In the genomic region with DNA sequence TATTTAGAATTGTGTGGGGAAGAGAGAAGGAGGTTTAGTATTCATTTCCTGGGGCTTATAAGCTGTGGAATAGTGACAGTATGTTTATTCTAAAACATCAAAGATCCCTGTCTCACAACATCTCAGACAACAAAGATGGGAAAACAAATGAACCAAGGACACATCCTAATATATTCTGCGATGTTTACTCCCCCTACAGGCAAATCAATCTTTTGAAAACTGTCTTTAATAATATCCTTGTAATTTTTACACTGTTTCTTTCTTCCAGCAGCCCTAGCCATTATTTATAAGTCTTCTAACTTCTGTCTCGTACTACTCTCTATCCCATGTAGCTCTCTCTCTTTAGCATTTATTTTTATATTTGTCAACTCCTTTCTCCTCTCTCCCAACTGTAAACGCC, we compare ENCODE assay signal across 15 cellular contexts. TPM values are rescaled to one million over a fixed set of nuclear protein-coding genes. Genes with fewer than 3 reads are reported as not detected.
DNase-seq lines count a peak whose midpoint lies in the region; ATAC-seq, FAIRE-seq and TF ChIP-seq lines count a peak whose summit lies in the region.
"Had no signal": no experiment of that assay in that cellular context is flagged by ENCODE, and none has a peak within 500 bp of the region (broad histone marks: within the 10 kb centered on the region; RNA-seq: fewer than 3 reads in every experiment).

No MANE protein-coding gene starts in this region.

- H3K27ac ChIP-seq in A549 (no peak overlapping the region), Peyer's patch (no peak overlapping the region)
- H3K27ac ChIP-seq: ovary had no signal

- CTCF ChIA-PET in A549 (lab: Yijun Ruan, JAX), result interaction anchor here (1.3 to 2.6 kb wide), 4 partner anchors 9 to 426 kb away, joined by 6 to 18 read pairs (median 8); no protein-coding TSS in a partner anchor

- H3K9me3 ChIP-seq in A549 (no peaks in the 10 kb centered on the region), Peyer's patch (no peaks in the 10 kb centered on the region)
- H3K9me3 ChIP-seq: ovary had no signal

- DNase-seq in A549 (ENCODE audit: low read depth in 1 of 2, low spot score in 1 of 2), result no peak
- DNase-seq in GM06990 (ENCODE audit: extremely low read depth, insufficient read length), result no peak
- DNase-seq in Peyer's patch, result no peak
- DNase-seq in fibroblast of pulmonary artery (ENCODE audit: low read depth), result no peak
- no peak for DNase-seq in NCI-H446 (lab: John Stamatoyannopoulos, UW)
- no peak for DNase-seq in lower leg skin (ENCODE audit: low spot score in 2 of 2)
- DNase-seq in putamen (ENCODE audit: low spot score), result no peak
- DNase-seq: activated naive CD8-positive, alpha-beta T cell treated with anti-CD3 and anti-CD28 coated beads for 36 hours; MV-4-11; ovary; SIG-M5 had no signal

- H3K36me3 ChIP-seq in GM06990 (ENCODE audit: control insufficient read depth, insufficient read depth, low read length) (no peaks in the 10 kb centered on the region), Peyer's patch (no peaks in the 10 kb centered on the region)
- H3K36me3 ChIP-seq: ovary had no signal

- FAIRE-seq in A549 (lab: Jason Lieb, UNC), result no peak

- intact Hi-C loops in lower leg skin (cut with DNase I; ENCODE audit: low total_unique reads), result no loop called here

- H3K4me2 ChIP-seq in A549, result no peak overlapping the region

- TF ChIP-seq EP300 in A549 (IDR thresholded peaks at IDR 0.05), result no peak

- H3K4me1 ChIP-seq in A549 (no peaks in the 10 kb centered on the region), Peyer's patch (peaks cover 0 to 11% (median 1%) of the 10 kb centered on the region in 4 donors)

- TF ChIP-seq RAD21 in A549 (conservative IDR thresholded peaks at IDR 0.05 in 1 of 2, IDR thresholded peaks at IDR 0.05 in 1 of 2), result 0 out of 5 replicates have a peak, but pooled peaks of 1 of the 2 experiments have one; percentile 21

- H3K4me3 ChIP-seq in A549 (no peak overlapping the region), GM06990 (replicated peaks; ENCODE audit: low read depth, low read length) (no peak overlapping the region), Peyer's patch (no peak overlapping the region), fibroblast of pulmonary artery (replicated peaks; ENCODE audit: low read depth, low read length) (no peak overlapping the region), lower leg skin (ENCODE audit: low read depth, poor library complexity, severe bottlenecking) (no peak overlapping the region)
- H3K4me3 ChIP-seq: ovary had no signal

- ATAC-seq in A549, result 0 out of 6 replicates have a peak, but pooled peaks of 1 of the 2 experiments have one; percentile 29
- ATAC-seq in HG02763 (IDR thresholded peaks at IDR 0.05; ENCODE audit: unreplicated experiment), result no peak
- ATAC-seq: stimulated activated memory B cell treated with anti-CD40 and anti-IgM and Interleukin-4, amounts not matched to agents 10 μg/mL and 1 μg/mL and 100 μg/mL, for 72 hours had no signal

- 1% methylated on average over 3 of the region's 3 CpGs for WGBS in A549 (ENCODE audit: missing lambda C conversion rate)
- WGBS in lower leg skin, 2 donors, result 59 to 71% methylated on average over 3 of the region's 3 CpGs

- TF ChIP-seq CTCF in A549 (IDR thresholded peaks at IDR 0.05) (peak; percentile 18; the same call in 1 of the 3 replicates), GM06990 (IDR thresholded peaks at IDR 0.05; ENCODE audit: insufficient read depth, low read length, poor library complexity, severe bottlenecking) (peak; percentile 21), Peyer's patch (IDR thresholded peaks at IDR 0.05) (peak in 4 of 6 experiments; percentile 16 to 43 (median 34)), fibroblast of pulmonary artery (IDR thresholded peaks at IDR 0.05; ENCODE audit: low read length, missing control alignments) (peak; percentile 9), lower leg skin (IDR thresholded peaks at IDR 0.05) (no peak)

- H3K27me3 ChIP-seq in GM06990 (replicated peaks; ENCODE audit: control insufficient read depth, insufficient read depth, low read length), result no peaks in the 10 kb centered on the region; the same call in 1 of the 2 replicates
- H3K27me3 ChIP-seq in Peyer's patch, result no peaks in the 10 kb centered on the region
- H3K27me3 ChIP-seq: ovary had no signal

- POLR2A ChIA-PET in A549 (lab: Yijun Ruan, JAX), result no interaction called here

- no peak for TF ChIP-seq POLR2A in A549 (IDR thresholded peaks at IDR 0.05; ENCODE audit: low read length)
- TF ChIP-seq POLR2A in Peyer's patch (IDR thresholded peaks at IDR 0.05), result no peak
- TF ChIP-seq POLR2A in lower leg skin (IDR thresholded peaks at IDR 0.05), result no peak

TF ChIP-seq in A549, 52 proteins besides CTCF, POLR2A, EP300 and RAD21:
- TF ChIP-seq, protein P1, sequence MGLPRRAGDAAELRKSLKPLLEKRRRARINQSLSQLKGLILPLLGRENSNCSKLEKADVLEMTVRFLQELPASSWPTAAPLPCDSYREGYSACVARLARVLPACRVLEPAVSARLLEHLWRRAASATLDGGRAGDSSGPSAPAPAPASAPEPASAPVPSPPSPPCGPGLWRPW (IDR thresholded peaks at IDR 0.05), result no peak
- no peak for TF ChIP-seq HOXB13 (CRISPR knock-in tag; IDR thresholded peaks at IDR 0.05; ENCODE audit: low read depth)
- no peak for TF ChIP-seq HOXB5 (CRISPR knock-in tag; IDR thresholded peaks at IDR 0.05)
- no peak for TF ChIP-seq RCOR1 (IDR thresholded peaks at IDR 0.05; ENCODE audit: low read depth, low read length)
- TF ChIP-seq, protein P2, sequence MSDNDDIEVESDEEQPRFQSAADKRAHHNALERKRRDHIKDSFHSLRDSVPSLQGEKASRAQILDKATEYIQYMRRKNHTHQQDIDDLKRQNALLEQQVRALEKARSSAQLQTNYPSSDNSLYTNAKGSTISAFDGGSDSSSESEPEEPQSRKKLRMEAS (IDR thresholded peaks at IDR 0.05), result no peak
- no peak for TF ChIP-seq ZFP36 (IDR thresholded peaks at IDR 0.05; ENCODE audit: borderline replicate concordance, partially characterized antibody)
- no peak for TF ChIP-seq EHF (CRISPR knock-in tag; IDR thresholded peaks at IDR 0.05)
- no peak for TF ChIP-seq POLR2AphosphoS2 (conservative IDR thresholded peaks at IDR 0.05; ENCODE audit: low read length)

RNA-seq across cellular contexts. Expression of a gene that starts 33.5 kb away (rescaled TPM):
- not detected in 2 replicates for polyA plus RNA-seq in A549 (2011; rRNA removed)
- polyA plus RNA-seq in A549 (2012; cell fraction: cytosol; rRNA removed), result not detected in 2 replicates
- polyA plus RNA-seq in A549 (2012; cell fraction: nucleus; rRNA removed), result not detected in 2 replicates
- not detected in 3 replicates for polyA plus RNA-seq in A549 (2017; fragmentation: RNase III; extraction: RNeasy Plus Mini Kit Qiagen cat#74134 plus additional on column Dnase treatment)
- polyA minus RNA-seq in A549 (2011; rRNA and poly(A)+ RNA removed), result not detected in 2 replicates
- 10 to 100 TPM in 3 of 4 donors, not detected in 1; 47.3 to 66.8 (median 55.3) TPM for total RNA-seq in Peyer's patch
- total RNA-seq in lower leg skin, result not detected
- total RNA-seq: activated naive CD8-positive, alpha-beta T cell treated with anti-CD3 and anti-CD28 coated beads for 36 hours; lung microvascular endothelial cell; NCI-H460 had no signal
- polyA plus RNA-seq: ovary had no signal

Comparison
In these comparisons a context has a peak if more than half of its experiments do, and no peak if none do; other contexts are left out.
1. CTCF ChIP-seq: peak in A549 (single experiment), GM06990 (single experiment), Peyer's patch (4 of 6) and fibroblast of pulmonary artery (single experiment); none in lower leg skin (0 of 3).